8 cellular contexts compared by ENCODE assay signal in the genomic region with DNA sequence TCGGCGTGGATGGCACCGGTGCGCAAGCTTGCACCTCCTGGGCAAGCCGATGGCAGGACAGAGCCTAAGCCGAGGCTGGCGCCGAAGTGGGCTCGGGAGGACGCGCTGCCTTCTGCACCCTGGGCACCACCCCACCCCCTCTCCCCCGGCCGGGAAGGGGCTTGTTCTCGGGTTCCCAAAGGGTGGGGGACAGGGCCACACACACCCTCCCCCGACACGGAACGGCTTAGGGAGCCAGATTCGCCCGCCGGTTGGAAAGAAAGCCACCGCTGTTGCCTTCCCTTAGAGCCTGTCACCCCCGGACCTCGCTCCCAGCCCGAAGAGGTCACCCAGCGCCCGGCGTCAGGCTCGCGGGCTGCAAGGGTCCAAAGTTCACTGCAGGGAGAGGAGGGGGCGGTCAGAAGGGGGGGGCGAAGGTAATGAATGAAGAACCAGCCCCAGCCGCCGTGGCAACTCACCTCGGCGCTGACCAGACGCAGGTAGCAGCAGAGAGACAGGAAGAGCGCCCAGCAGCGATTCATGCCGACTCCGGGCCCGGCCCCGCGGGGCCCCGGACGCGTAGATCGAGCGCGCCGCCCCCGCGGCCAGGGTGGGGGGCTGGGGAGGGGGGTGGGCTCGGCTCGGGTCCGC. TPM values are rescaled to one million over a fixed set of nuclear protein-coding genes. Genes with fewer than 3 reads are reported as not detected.
DNase-seq lines count a peak whose midpoint lies in the region; ATAC-seq and TF ChIP-seq lines count a peak whose summit lies in the region.

No MANE protein-coding gene starts in this region.

- peaks cover 5 to 9% of the 10 kb centered on the region in 2 donors for H3K27me3 Mint-ChIP-seq in CD4-positive, alpha-beta memory T cell
- H3K27me3 Mint-ChIP-seq in effector memory CD8-positive, alpha-beta T cell: peaks cover 0 to 8% of the 10 kb centered on the region in 2 donors
- peaks cover 76% of the 10 kb centered on the region for H3K27me3 Mint-ChIP-seq in nephron (ENCODE audit: low read depth)

- peak overlapping the region in 3 of 7 donors; percentile 48 to 91 (median 85) for H3K27ac Mint-ChIP-seq in CD4-positive, alpha-beta memory T cell
- H3K27ac Mint-ChIP-seq in effector memory CD8-positive, alpha-beta T cell: peak overlapping the region; percentile 95 to 97
- H3K27ac Mint-ChIP-seq in nephron: peak overlapping the region in 1 of 3 experiments; percentile 88

- H3K9ac ChIP-seq in PC-3 (ENCODE audit: low read length): peak overlapping the region; percentile 56

- H2AFZ ChIP-seq in PC-3 (ENCODE audit: low read length): peak overlapping the region; percentile 46; the same call in 1 of the 2 replicates

- BruUV-seq in PC-3 (replicated peaks; lab: Mats Ljungman, UMichigan): TSS peak; percentile 66

- H3K9me2 ChIP-seq in PC-3 (replicated peaks; ENCODE audit: low read length): no peaks in the 10 kb centered on the region

- peaks cover 0 to 22% of the 10 kb centered on the region in 2 donors for H3K36me3 Mint-ChIP-seq in CD4-positive, alpha-beta memory T cell
- H3K36me3 Mint-ChIP-seq in effector memory CD8-positive, alpha-beta T cell (ENCODE audit: insufficient read depth): peaks cover 45% of the 10 kb centered on the region
- H3K36me3 Mint-ChIP-seq in nephron (ENCODE audit: low read depth): no peaks in the 10 kb centered on the region

- no peak for DNase-seq in CD4-positive, alpha-beta memory T cell
- DNase-seq in PC-3: peak; percentile 29
- peak; percentile 22 to 42 (median 28) for DNase-seq in effector memory CD8-positive, alpha-beta T cell
- DNase-seq in HPDE6-E6E7 (ENCODE audit: extremely low spot score): no peak
- no peak for DNase-seq in ACHN
- DNase-seq in DMS79 treated with DMSO at 0.1 percent for 48 hours (lab: John Stamatoyannopoulos, UW): no peak

- H3F3A ChIP-seq in PC-3 (ENCODE audit: low read length, unreplicated experiment): no peaks in the 10 kb centered on the region

- H3K4me1 ChIP-seq in CD4-positive, alpha-beta memory T cell (ENCODE audit: insufficient read depth, low read length): peaks cover 50% of the 10 kb centered on the region
- H3K4me1 ChIP-seq in PC-3 (ENCODE audit: insufficient read depth, low read length): peaks cover 33% of the 10 kb centered on the region

- peak overlapping the region; percentile 86 to 96 (median 89) for H3K4me3 Mint-ChIP-seq in CD4-positive, alpha-beta memory T cell
- peak overlapping the region; percentile 95 to 96 for H3K4me3 Mint-ChIP-seq in effector memory CD8-positive, alpha-beta T cell
- H3K4me3 Mint-ChIP-seq in nephron: peak overlapping the region; percentile 85 to 88 (median 86)

- H3K4me3 ChIP-seq in CD4-positive, alpha-beta memory T cell (ENCODE audit: low read length in 2 of 2): peak overlapping the region; percentile 42 to 68
- peak overlapping the region; percentile 95 for H3K4me3 ChIP-seq in PC-3 (ENCODE audit: low read length)

- peaks cover 5% of the 10 kb centered on the region; the same call in 1 of the 2 replicates for H4K20me1 ChIP-seq in PC-3 (ENCODE audit: low read length)

- peak overlapping the region; percentile 93 for H3K4me2 ChIP-seq in PC-3 (ENCODE audit: low read length)

- intact Hi-C loops in CD4-positive, alpha-beta memory T cell (cut with micrococcal nuclease): loop anchor here (2.0 to 10.0 kb wide), 3 partner anchors 36 to 281 kb away; a partner anchor contains a TSS
- intact Hi-C loops in PC-3 (cut with micrococcal nuclease): loop anchor here (2.0 to 5.0 kb wide), 2 partner anchors 73 to 74 kb away; a partner anchor contains a TSS

- peaks cover 25 to 67% (median 40%) of the 10 kb centered on the region in 4 donors for H3K4me1 Mint-ChIP-seq in CD4-positive, alpha-beta memory T cell
- H3K4me1 Mint-ChIP-seq in effector memory CD8-positive, alpha-beta T cell (ENCODE audit: low read depth in 2 of 2): peaks cover 42 to 45% of the 10 kb centered on the region in 2 donors
- peaks cover 33% of the 10 kb centered on the region for H3K4me1 Mint-ChIP-seq in nephron

- H3K9me3 Mint-ChIP-seq in CD4-positive, alpha-beta memory T cell: peaks cover 0 to 2% (median 0%) of the 10 kb centered on the region in 8 donors
- H3K9me3 Mint-ChIP-seq in effector memory CD8-positive, alpha-beta T cell: no peaks in the 10 kb centered on the region
- no peaks in the 10 kb centered on the region for H3K9me3 Mint-ChIP-seq in nephron

- POLR2A ChIA-PET in CD4-positive, alpha-beta memory T cell (lab: Charles Lee; ENCODE audit: partially characterized antibody): interaction anchor here (0.9 to 9.1 kb wide), 15 partner anchors 7 to 95 kb away, joined by 3 to 167 read pairs (median 5); a partner anchor contains a TSS
- POLR2A ChIA-PET in PC-3 (lab: Charles Lee; ENCODE audit: unreplicated experiment): no interaction called here

- ATAC-seq in PC-3: peak; percentile 7; the same call in 1 of the 2 replicates
- ATAC-seq in effector memory CD8-positive, alpha-beta T cell (replicated peaks): no peak
- ATAC-seq in HG03442 (IDR thresholded peaks at IDR 0.05; ENCODE audit: unreplicated experiment): no peak

- TF ChIP-seq CTCF in PC-3 (conservative IDR thresholded peaks at IDR 0.05; ENCODE audit: low read depth, low read length): no peak
- TF ChIP-seq CTCF in nephron (IDR thresholded peaks at IDR 0.05; ENCODE audit: unreplicated experiment in 3 of 3): no peak

- H3K27ac ChIP-seq in CD4-positive, alpha-beta memory T cell (ENCODE audit: low read depth, low read length): peak overlapping the region; percentile 36
- 0 out of 2 replicates have a peak overlapping the region, but pooled peaks have one; percentile 18 for H3K27ac ChIP-seq in PC-3 (ENCODE audit: low read length)

- CTCF ChIA-PET in CD4-positive, alpha-beta memory T cell (lab: Charles Lee; ENCODE audit: partially characterized antibody): interaction anchor here (1.0 to 1.6 kb wide), 4 partner anchors 70 to 74 kb away, joined by 3 to 4 read pairs (median 4); no protein-coding TSS in a partner anchor
- CTCF ChIA-PET in PC-3 (lab: Charles Lee): no interaction called here

- no peaks in the 10 kb centered on the region for H3K27me3 ChIP-seq in CD4-positive, alpha-beta memory T cell (ENCODE audit: insufficient read depth, low read length)
- no peaks in the 10 kb centered on the region for H3K27me3 ChIP-seq in PC-3 (ENCODE audit: low read length)

- H3K79me2 ChIP-seq in PC-3 (ENCODE audit: low read length): peaks cover 54% of the 10 kb centered on the region

- in situ Hi-C loops in ACHN (cut with HindIII; ENCODE audit: low pct_ligation_motif_present, low pct_unique_long_range_greater_than_20kb, low sequenced_read_pairs): no loop called here

- no peaks in the 10 kb centered on the region for H3K36me3 ChIP-seq in CD4-positive, alpha-beta memory T cell (ENCODE audit: insufficient read depth, low read length)
- H3K36me3 ChIP-seq in PC-3 (ENCODE audit: low read depth, low read length): peaks cover 1% of the 10 kb centered on the region; the same call in 1 of the 2 replicates

- H3K9me3 ChIP-seq in CD4-positive, alpha-beta memory T cell (ENCODE audit: control insufficient read depth in 1 of 2, low read length in 2 of 2): no peaks in the 10 kb centered on the region
- H3K9me3 ChIP-seq in PC-3 (ENCODE audit: low read length): no peaks in the 10 kb centered on the region

RNA-seq across cellular contexts. Expression of a gene that starts 1.2 kb away (rescaled TPM):
- 10 to 100 TPM; 15.7 to 16.9 TPM for total RNA-seq in CD4-positive, alpha-beta memory T cell
- polyA plus RNA-seq in CD4-positive, alpha-beta memory T cell: 10 to 100 TPM in 1 of 2 donors, 1 to 10 TPM in 1; 6.8 to 11.4 TPM
- 29.7 and 33.1 TPM in 2 replicates for total RNA-seq in PC-3 (2014; rRNA removed)

Comparison
In these comparisons a context has a peak if more than half of its experiments do, and no peak if none do; other contexts are left out.
1. DNase-seq: peak in PC-3 (single experiment) and effector memory CD8-positive, alpha-beta T cell (3 of 3); none in CD4-positive, alpha-beta memory T cell (0 of 5), HPDE6-E6E7 (single experiment), ACHN (single experiment) and DMS79 treated with DMSO at 0.1 percent for 48 hours (single experiment).
2. Peak in every context shown above with its lines, with median percentiles within 50 percentile points of each other: H3K4me3 Mint-ChIP-seq.